ENCODE assay signal across 9 cellular contexts in the genomic region with DNA sequence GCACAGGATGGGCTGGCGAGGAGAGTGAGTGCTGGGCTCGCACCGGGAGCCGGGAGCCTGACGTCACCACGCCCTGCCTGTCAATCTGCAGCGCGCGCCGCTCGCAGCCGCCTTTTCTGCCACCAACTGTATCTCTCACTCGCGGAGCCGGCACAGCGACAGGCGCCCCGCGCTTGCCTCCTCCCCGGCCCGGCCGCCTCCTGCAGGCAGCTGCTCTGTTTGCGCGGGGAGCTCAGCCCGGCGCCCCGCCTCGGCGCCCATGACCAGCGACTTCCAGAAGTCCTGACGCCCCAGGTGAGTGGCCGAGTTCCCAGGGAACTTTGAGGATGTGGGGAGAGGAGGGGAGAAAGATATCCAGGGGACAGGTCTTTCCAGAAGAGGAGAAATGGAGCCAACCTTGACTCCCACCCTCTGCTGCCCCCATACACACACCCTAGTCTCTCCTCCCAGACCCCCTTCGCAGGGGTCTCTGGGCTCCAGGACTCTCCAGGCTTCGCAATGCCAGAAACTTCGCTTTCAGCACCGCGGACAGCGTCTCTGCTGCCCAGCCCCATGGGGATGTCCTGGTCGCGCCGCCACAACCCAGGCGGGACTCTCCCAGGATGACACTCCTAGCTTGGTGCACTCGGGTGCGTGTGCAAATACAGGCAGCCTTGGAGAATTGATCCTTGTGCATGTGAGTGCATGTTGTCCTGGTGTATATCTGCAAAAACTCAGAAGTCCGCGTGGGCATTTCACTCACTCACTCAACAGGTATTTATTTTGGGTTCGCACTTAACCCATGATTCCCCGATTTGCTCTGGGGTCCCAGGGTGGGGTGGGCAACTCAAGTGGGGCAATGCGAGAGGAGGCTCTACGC. TPM values are rescaled to one million over a fixed set of nuclear protein-coding genes. Genes with fewer than 3 reads are reported as not detected.
DNase-seq lines count a peak whose midpoint lies in the region; ATAC-seq and TF ChIP-seq lines count a peak whose summit lies in the region.
"Had no signal": no experiment of that assay in that cellular context is flagged by ENCODE, and none has a peak within 500 bp of the region (broad histone marks: within the 10 kb centered on the region; RNA-seq: fewer than 3 reads in every experiment).

Gene GPR6, plus strand, starts transcription at position 138 of the 859 bp plus-strand sequence. CDS start 802 bp downstream, outside the sequence.

- no peak within 1 kb of the TSS for H3K27ac ChIP-seq in upper lobe of right lung
- H3K27ac ChIP-seq: 22Rv1 had no signal

- H3K4me1 ChIP-seq in upper lobe of right lung, result no peaks in the 10 kb centered on the region

- intact Hi-C loops in upper lobe of right lung (cut with DNase I), result no loop called here

- no peak for TF ChIP-seq POLR2A in erythroblast (IDR thresholded peaks at IDR 0.05; ENCODE audit: low read length)

- no peak for TF ChIP-seq CTCF in upper lobe of right lung (IDR thresholded peaks at IDR 0.05)

- H3K9me3 ChIP-seq in upper lobe of right lung, result no peaks in the 10 kb centered on the region

- no peak within 1 kb of the TSS for H3K4me3 ChIP-seq in upper lobe of right lung

- H3K36me3 ChIP-seq in upper lobe of right lung, result no peaks in the 10 kb centered on the region

- ATAC-seq in upper lobe of right lung (peak; percentile 80), GM18873 (IDR thresholded peaks at IDR 0.05; ENCODE audit: low FRiP score, unreplicated experiment) (no peak)

- DNase-seq in DMS 273 (lab: John Stamatoyannopoulos, UW; ENCODE audit: unreplicated experiment) (peak; percentile 79), DMS 273 treated with DMSO at 0.1 percent for 48 hours (lab: John Stamatoyannopoulos, UW) (no peak), NCI-H2081 treated with DMSO at 0.1 percent for 48 hours (lab: John Stamatoyannopoulos, UW) (peak; percentile 3), erythroblast (lab: John Stamatoyannopoulos, UW) (peak; percentile 57 to 59), myocyte (ENCODE audit: low read depth) (peak; percentile 72), upper lobe of right lung (peak; percentile 83)
- DNase-seq in activated CD4-positive, alpha-beta T cell treated with anti-CD3 and anti-CD28 coated beads, Interleukin-2, amount 50 U/mL, for 48 hours, result peak; percentile 51 to 59

- peaks cover 36% of the 10 kb centered on the region for H3K27me3 ChIP-seq in upper lobe of right lung

RNA-seq across cellular contexts. Expression of gene GPR6, which starts in this region (rescaled TPM):
- total RNA-seq in myocyte (not detected in 2 replicates), upper lobe of right lung (not detected)
- not detected for polyA plus RNA-seq in myocyte (2012)

Comparison
In these comparisons a context has a peak if more than half of its experiments do, and no peak if none do; other contexts are left out.
1. Peak in DNase-seq in myocyte; RNA of the gene not detected or under 1 TPM.
2. Peak in DNase-seq and ATAC-seq in upper lobe of right lung; RNA of the gene not detected or under 1 TPM.